19 cellular contexts compared by ENCODE assay signal in the genomic region with DNA sequence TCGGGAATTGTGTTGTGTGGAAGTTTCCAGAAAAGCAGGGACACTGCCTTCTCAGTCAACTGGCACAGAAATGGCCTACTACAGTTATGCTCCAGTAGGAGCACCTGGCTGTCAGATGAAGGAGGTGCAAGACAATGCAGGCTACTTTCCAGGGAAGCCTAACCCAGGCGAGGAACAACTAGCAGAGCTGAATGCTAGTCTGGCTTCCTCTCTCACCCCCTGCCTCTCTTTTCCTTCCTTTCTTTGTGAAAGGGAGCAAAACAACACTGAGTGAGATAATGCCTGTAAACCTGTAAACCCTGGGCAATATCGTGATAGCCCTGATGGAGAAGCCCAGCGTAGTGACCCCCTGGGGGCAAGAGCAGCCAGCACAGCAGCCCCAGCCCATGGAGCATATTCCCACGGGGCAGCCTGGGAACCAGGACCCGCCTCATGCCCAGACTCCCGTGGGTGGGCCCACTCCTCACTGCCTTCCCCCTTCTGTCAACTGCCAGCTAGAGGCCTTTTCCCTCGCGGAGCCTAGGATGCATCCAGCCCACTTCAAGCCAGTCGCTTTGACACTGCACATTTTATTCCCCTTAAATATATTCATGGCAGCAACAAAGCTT.
"Had no signal": no experiment of that assay in that cellular context is flagged by ENCODE, and none has a peak within 500 bp of the region (broad histone marks: within the 10 kb centered on the region; RNA-seq: fewer than 3 reads in every experiment).

No MANE protein-coding gene starts in this region.

- H3K27me3 Mint-ChIP-seq: activated CD4-positive, alpha-beta memory T cell treated with anti-CD3 and anti-CD28 coated beads for 36 hours had no signal

- H3K4me3 Mint-ChIP-seq: activated CD4-positive, alpha-beta memory T cell treated with anti-CD3 and anti-CD28 coated beads for 36 hours; activated naive CD4-positive, alpha-beta T cell treated with anti-CD3 and anti-CD28 coated beads for 36 hours; memory B cell; nephron; stimulated activated naive CD8-positive, alpha-beta T cell treated with anti-CD3 and anti-CD28 coated beads, Interleukin-15, amount 100 ng/mL, for 72 hours had no signal

- H3K79me2 ChIP-seq: parathyroid adenoma had no signal

- H3K4me1 Mint-ChIP-seq: memory B cell, nephron had no signal

- H3K9me3 ChIP-seq: adrenal gland, testis, uterus had no signal

- H3K27ac ChIP-seq: adrenal gland, parathyroid adenoma, testis, uterus had no signal

- H3K9me3 Mint-ChIP-seq: activated CD4-positive, alpha-beta memory T cell treated with anti-CD3 and anti-CD28 coated beads for 36 hours; activated naive CD4-positive, alpha-beta T cell treated with anti-CD3 and anti-CD28 coated beads for 36 hours; activated T-cell treated with anti-CD3 and anti-CD28 coated beads, Interleukin-2, amount 50 U/mL, for 4 hours; memory B cell; nephron; stimulated activated naive CD8-positive, alpha-beta T cell treated with anti-CD3 and anti-CD28 coated beads, Interleukin-15, amount 100 ng/mL, for 72 hours had no signal

- H3K36me3 ChIP-seq: adrenal gland, uterus had no signal

- H3K27me3 ChIP-seq: adrenal gland, testis, uterus had no signal

- H3K4me3 ChIP-seq: adrenal gland, testis, uterus had no signal

- H3K27ac Mint-ChIP-seq: activated naive CD4-positive, alpha-beta T cell treated with anti-CD3 and anti-CD28 coated beads for 36 hours; memory B cell; nephron had no signal

- H3K9ac ChIP-seq: parathyroid adenoma had no signal

- DNase-seq: activated CD4-positive, alpha-beta memory T cell treated with anti-CD3 and anti-CD28 coated beads for 36 hours; activated CD4-positive, CD25-positive, alpha-beta regulatory T cell treated with anti-CD3 and anti-CD28 coated beads, Interleukin-2, amount 50 U/mL, for 72 hours; activated naive CD4-positive, alpha-beta T cell treated with anti-CD3 and anti-CD28 coated beads for 36 hours; activated T-cell treated with anti-CD3 and anti-CD28 coated beads, Interleukin-2, amount 50 U/mL, for 4 hours; central memory CD4-positive, alpha-beta T cell; cortex of kidney; effector memory CD4-positive, alpha-beta T cell; erythroblast; hippocampal formation; stimulated activated CD4-positive, alpha-beta T cell treated with anti-CD3 and anti-CD28 coated beads, Interleukin-4, amount 100 ng/mL, for 1 hour; stimulated activated CD8-positive, alpha-beta memory T cell treated with anti-CD3 and anti-CD28 coated beads, Interleukin-4, amount 100 ng/mL, for 48 hours; stimulated activated naive CD8-positive, alpha-beta T cell treated with anti-CD3 and anti-CD28 coated beads, Interleukin-15, amount 100 ng/mL, for 72 hours; testis; uterus had no signal

- H3K36me3 Mint-ChIP-seq: activated CD4-positive, alpha-beta memory T cell treated with anti-CD3 and anti-CD28 coated beads for 36 hours; memory B cell had no signal

- H3K4me1 ChIP-seq: parathyroid adenoma, testis, uterus had no signal

- ATAC-seq: left lobe of liver; stimulated activated naive CD8-positive, alpha-beta T cell treated with anti-CD3 and anti-CD28 coated beads, Interleukin-15, amount 100 ng/mL, for 72 hours had no signal
